8 cellular contexts compared by ENCODE assay signal in the genomic region with DNA sequence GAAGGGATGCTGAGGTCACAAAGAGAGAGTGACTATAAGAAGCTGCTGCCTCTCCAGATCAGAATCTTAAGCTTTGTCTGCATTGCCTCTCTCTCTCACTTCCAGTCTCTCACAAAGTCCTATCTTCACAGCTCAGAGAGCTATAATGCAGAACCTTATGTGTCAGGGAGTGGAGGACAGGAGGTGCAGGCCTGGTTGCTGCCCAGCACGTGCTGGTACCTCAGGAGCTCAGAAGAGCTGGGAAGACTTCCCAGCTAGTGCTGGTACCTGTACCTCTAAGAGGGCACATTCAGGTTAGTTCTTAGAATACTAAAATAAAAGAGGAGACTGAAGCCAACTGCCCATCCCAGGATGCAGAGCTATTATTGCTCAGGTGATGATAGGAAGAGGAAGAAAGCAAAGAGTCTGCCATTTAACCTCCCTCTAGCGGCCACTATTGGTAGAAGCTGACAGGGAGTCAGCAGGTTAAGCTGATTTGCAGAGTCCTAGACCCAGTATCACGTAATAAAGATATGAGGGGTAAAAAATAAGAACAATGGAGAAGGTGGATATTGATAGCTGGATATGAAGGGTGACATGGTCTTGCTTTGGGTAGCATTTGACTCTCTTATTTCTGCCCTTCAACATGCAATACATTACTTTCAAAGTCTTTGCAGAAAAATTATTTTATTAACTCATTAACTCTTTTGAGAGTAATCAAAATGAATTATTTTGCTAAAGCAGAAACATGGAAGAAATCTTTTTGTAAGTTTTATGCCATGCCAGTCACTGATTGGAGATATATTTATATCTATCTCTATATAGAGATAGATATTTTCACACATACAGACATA.
DNase-seq lines count a peak whose midpoint lies in the region; ATAC-seq and TF ChIP-seq lines count a peak whose summit lies in the region.

No MANE protein-coding gene starts in this region.

- H3K79me2 ChIP-seq in KMS-11 (ENCODE audit: insufficient read depth, low read depth): no peaks in the 10 kb centered on the region
- H3K79me2 ChIP-seq in SU-DHL-6 (ENCODE audit: insufficient read depth, low read length): no peaks in the 10 kb centered on the region

- H3K27me3 ChIP-seq in KMS-11 (ENCODE audit: insufficient read depth, low read depth) (no peaks in the 10 kb centered on the region), SU-DHL-6 (ENCODE audit: low read length) (no peaks in the 10 kb centered on the region), kidney epithelial cell (ENCODE audit: control insufficient read depth, insufficient read depth, low read length) (no peaks in the 10 kb centered on the region)

- H3K9me2 ChIP-seq in SU-DHL-6 (replicated peaks; ENCODE audit: insufficient read depth, low read length): no peaks in the 10 kb centered on the region

- H4K20me1 ChIP-seq in KMS-11 (ENCODE audit: insufficient read depth) (no peaks in the 10 kb centered on the region), SU-DHL-6 (ENCODE audit: low read depth, low read length) (no peaks in the 10 kb centered on the region)

- no peak overlapping the region for H3K27ac ChIP-seq in KMS-11
- no peak overlapping the region for H3K27ac ChIP-seq in SU-DHL-6 (ENCODE audit: low read depth, low read length)

- H3K9me3 ChIP-seq in SU-DHL-6 (ENCODE audit: insufficient read depth, low read length): no peaks in the 10 kb centered on the region

- H3K4me3 ChIP-seq in KMS-11 (IDR thresholded peaks at IDR 0.05; ENCODE audit: insufficient read depth, low read depth, low read length) (no peak overlapping the region), SU-DHL-6 (ENCODE audit: insufficient read depth, low read length, poor library complexity, severe bottlenecking) (no peak overlapping the region), kidney epithelial cell (ENCODE audit: low read depth, low read length) (no peak overlapping the region)

- DNase-seq in GM03348 (ENCODE audit: low spot score) (peak; percentile 59), amniotic epithelial cell (ENCODE audit: low read depth) (peak; percentile 61), kidney epithelial cell (ENCODE audit: low read depth) (no peak), KG1 (lab: John Stamatoyannopoulos, UW) (no peak)
- DNase-seq in stimulated activated CD8-positive, alpha-beta memory T cell treated with anti-CD3 and anti-CD28 coated beads, Interleukin-4, amount 100 ng/mL, for 24 hours (ENCODE audit: low read depth): peak; percentile 8

- 0 out of 2 replicates have a peak overlapping the region, but pooled peaks have one; percentile 5 for H2AFZ ChIP-seq in KMS-11 (ENCODE audit: low read depth)
- H2AFZ ChIP-seq in SU-DHL-6 (ENCODE audit: low read depth, low read length, severe bottlenecking): peak overlapping the region; percentile 93

- H3F3A ChIP-seq in SU-DHL-6 (ENCODE audit: insufficient read depth): no peaks in the 10 kb centered on the region

- peak; percentile 78 for ATAC-seq in GM21619 (IDR thresholded peaks at IDR 0.05; ENCODE audit: unreplicated experiment)

- H3K36me3 ChIP-seq in KMS-11 (ENCODE audit: insufficient read depth) (no peaks in the 10 kb centered on the region), SU-DHL-6 (ENCODE audit: low read length) (no peaks in the 10 kb centered on the region), kidney epithelial cell (ENCODE audit: control insufficient read depth, insufficient read depth, low read length) (no peaks in the 10 kb centered on the region)

- TF ChIP-seq CTCF in KMS-11 (conservative IDR thresholded peaks at IDR 0.05; ENCODE audit: low read depth, low read length) (peak; percentile 96), SU-DHL-6 (IDR thresholded peaks at IDR 0.05; ENCODE audit: insufficient read depth, low read length, poor library complexity, severe bottlenecking) (peak; percentile 87), kidney epithelial cell (IDR thresholded peaks at IDR 0.05; ENCODE audit: insufficient read depth, low read length, poor library complexity, severe bottlenecking) (peak; percentile 73)

- H3K4me1 ChIP-seq in KMS-11 (ENCODE audit: low read depth, poor library complexity, severe bottlenecking): peaks cover 15% of the 10 kb centered on the region

- no peak overlapping the region for H3K9ac ChIP-seq in KMS-11
- H3K9ac ChIP-seq in SU-DHL-6 (ENCODE audit: low read length): no peak overlapping the region

- H3K4me2 ChIP-seq in KMS-11 (no peak overlapping the region), SU-DHL-6 (ENCODE audit: low read depth, low read length, poor library complexity, severe bottlenecking) (no peak overlapping the region)

Comparison
In these comparisons a context has a peak if more than half of its experiments do, and no peak if none do; other contexts are left out.
1. DNase-seq: peak in GM03348 (single experiment), amniotic epithelial cell (single experiment) and stimulated activated CD8-positive, alpha-beta memory T cell treated with anti-CD3 and anti-CD28 coated beads, Interleukin-4, amount 100 ng/mL, for 24 hours (single experiment); none in kidney epithelial cell (single experiment) and KG1 (single experiment).
2. Peak in every context shown above with its lines, with median percentiles within 50 percentile points of each other: CTCF ChIP-seq.